Comparison of ENCODE assay signal across 8 cellular contexts in genomic region chr11:111565111-111565720, GRCh38. TPM values are rescaled to one million over a fixed set of nuclear protein-coding genes. Genes with fewer than 3 reads are reported as not detected.
DNase-seq lines count a peak whose midpoint lies in the region; ATAC-seq and TF ChIP-seq lines count a peak whose summit lies in the region.

No MANE protein-coding gene starts in this region.

- H3K9me3 ChIP-seq in adrenal gland (replicated peaks in 1 of 3) = no peaks in the 10 kb centered on the region
- no peaks in the 10 kb centered on the region for H3K9me3 ChIP-seq in sigmoid colon

- TF ChIP-seq CTCF in GM06990 (IDR thresholded peaks at IDR 0.05; ENCODE audit: insufficient read depth, low read length, poor library complexity, severe bottlenecking) (peak; percentile 78), adrenal gland (IDR thresholded peaks at IDR 0.05) (peak; percentile 78 to 93 (median 82)), sigmoid colon (IDR thresholded peaks at IDR 0.05) (peak; percentile 66 to 89 (median 76))

- no peaks in the 10 kb centered on the region for H3K4me1 Mint-ChIP-seq in T-cell

- no peak for TF ChIP-seq EP300 in sigmoid colon (IDR thresholded peaks at IDR 0.05)

- CTCF ChIA-PET in T-cell (lab: Charles Lee) = interaction anchor here (0.6 to 1.8 kb wide), 4 partner anchors 213 to 278 kb away, joined by 3 to 5 read pairs (median 4); no protein-coding TSS in a partner anchor

- H3K36me3 ChIP-seq in GM06990 (ENCODE audit: control insufficient read depth, insufficient read depth, low read length) = no peaks in the 10 kb centered on the region
- H3K36me3 ChIP-seq in adrenal gland (replicated peaks in 1 of 2) = no peaks in the 10 kb centered on the region
- H3K36me3 ChIP-seq in sigmoid colon = peaks cover 0 to 12% (median 0%) of the 10 kb centered on the region in 4 donors

- H3K36me3 Mint-ChIP-seq in T-cell = no peaks in the 10 kb centered on the region

- TF ChIP-seq POLR2A in adrenal gland (IDR thresholded peaks at IDR 0.05) (no peak), sigmoid colon (IDR thresholded peaks at IDR 0.05) (no peak)

- intact Hi-C loops in adrenal gland (cut with DNase I) = loop anchor here in 1 of 2 donors (10.0 kb wide), 1 partner anchor 280 kb away; no protein-coding TSS in a partner anchor
- intact Hi-C loops in left cardiac atrium (cut with DNase I) = loop anchor here in 1 of 2 donors (2.0 kb wide), 1 partner anchor 276 kb away; no protein-coding TSS in a partner anchor
- intact Hi-C loops in sigmoid colon (cut with DNase I) = loop anchor here (1.0 kb wide), 1 partner anchor 212 kb away; no protein-coding TSS in a partner anchor

- POLR2A ChIA-PET in T-cell (lab: Charles Lee) = no interaction called here

- H3K9me3 Mint-ChIP-seq in T-cell = no peaks in the 10 kb centered on the region

- H3K27ac ChIP-seq in adrenal gland (no peak overlapping the region), sigmoid colon (no peak overlapping the region)

- H3K27me3 ChIP-seq in GM06990 (replicated peaks; ENCODE audit: control insufficient read depth, insufficient read depth, low read length) (no peaks in the 10 kb centered on the region), adrenal gland (no peaks in the 10 kb centered on the region), sigmoid colon (no peaks in the 10 kb centered on the region)

- no peak overlapping the region for H3K4me3 ChIP-seq in GM06990 (replicated peaks; ENCODE audit: low read depth, low read length)
- no peak overlapping the region for H3K4me3 ChIP-seq in adrenal gland
- H3K4me3 ChIP-seq in sigmoid colon = no peak overlapping the region

- DNase-seq in GM06990 (ENCODE audit: extremely low read depth, insufficient read length) = no peak
- peak; percentile 13 for DNase-seq in NCI-H1417 treated with DMSO at 0.1 percent for 48 hours (lab: John Stamatoyannopoulos, UW)
- peak in 32 of 34 experiments; percentile 9 to 59 (median 44) for DNase-seq in T-cell
- peak; percentile 59 to 90 (median 65) for DNase-seq in adrenal gland
- peak; percentile 48 for DNase-seq in left cardiac atrium
- peak; percentile 78 for DNase-seq in sigmoid colon

- H3K4me3 Mint-ChIP-seq in T-cell = no peak overlapping the region

- H3K27me3 Mint-ChIP-seq in T-cell = no peaks in the 10 kb centered on the region

- H3K27ac Mint-ChIP-seq in T-cell = no peak overlapping the region

- WGBS in adrenal gland, 4 donors = 61 to 66% (median 63%) methylated on average over 4 of the region's 4 CpGs
- WGBS in sigmoid colon, 2 donors = 62 to 72% methylated on average over 4 of the region's 4 CpGs

- ATAC-seq in T-cell (replicated peaks in 1 of 4) = peak in 2 of 4 experiments; percentile 36 to 48
- peak; percentile 36 to 55 for ATAC-seq in left cardiac atrium
- ATAC-seq in HG03439 (IDR thresholded peaks at IDR 0.05; ENCODE audit: unreplicated experiment) = no peak
- no peak for ATAC-seq in GM19452 (IDR thresholded peaks at IDR 0.05; ENCODE audit: unreplicated experiment)

- H3K4me1 ChIP-seq in adrenal gland (replicated peaks in 1 of 2) = no peaks in the 10 kb centered on the region
- peaks cover 0 to 8% (median 0%) of the 10 kb centered on the region in 4 donors for H3K4me1 ChIP-seq in sigmoid colon

RNA-seq across cellular contexts. Expression of gene LAYN, which starts 24.7 kb away (rescaled TPM):
- total RNA-seq in T-cell (1 to 10 TPM; 1.0 to 3.5 (median 2.6) TPM), adrenal gland (1 to 10 TPM; 1.6 to 5.4 (median 3.1) TPM), left cardiac atrium (1 to 10 TPM; 3.5 to 5.8 TPM), sigmoid colon (10 to 100 TPM; 36.0 to 65.8 (median 48.1) TPM)
- polyA plus RNA-seq in adrenal gland (1 to 10 TPM; 1.5 to 1.8 (median 1.7) TPM), sigmoid colon (1 to 10 TPM; 1.4 to 5.9 (median 4.8) TPM)

RNA-seq across cellular contexts. Expression of gene SIK2, which starts 37.0 kb away (rescaled TPM):
- 10 to 100 TPM in 1 of 5 donors, 1 to 10 TPM in 4; 6.0 to 11.4 (median 9.1) TPM for total RNA-seq in T-cell
- 10 to 100 TPM; 22.8 to 33.0 (median 29.1) TPM for total RNA-seq in adrenal gland
- polyA plus RNA-seq in adrenal gland = 10 to 100 TPM in 2 of 3 donors, 1 to 10 TPM in 1; 7.6 to 18.6 (median 10.0) TPM
- 10 to 100 TPM; 24.3 to 51.6 TPM for total RNA-seq in left cardiac atrium
- total RNA-seq in sigmoid colon = 10 to 100 TPM; 10.7 to 14.1 (median 11.8) TPM
- 1 to 10 TPM; 4.8 to 7.6 (median 5.1) TPM for polyA plus RNA-seq in sigmoid colon

RNA-seq across cellular contexts. Expression of gene HOATZ, which starts 50.6 kb away (rescaled TPM):
- total RNA-seq in T-cell (not detected), adrenal gland (not detected), left cardiac atrium (not detected), sigmoid colon (not detected)
- polyA plus RNA-seq in adrenal gland (not detected), sigmoid colon (not detected)

RNA-seq across cellular contexts. Expression of gene BTG4, which starts 53.0 kb away (rescaled TPM):
- total RNA-seq in T-cell (not detected), adrenal gland (not detected), left cardiac atrium (not detected), sigmoid colon (not detected)
- polyA plus RNA-seq in adrenal gland (not detected), sigmoid colon (not detected)

Comparison
In these comparisons a context has a peak if more than half of its experiments do, and no peak if none do; other contexts are left out.
1. ATAC-seq: peak in left cardiac atrium (2 of 2); none in HG03439 (single experiment) and GM19452 (single experiment).
2. RNA of gene LAYN, which starts 24.7 kb away (total RNA-seq): 36.0 to 65.8 TPM in sigmoid colon; 3.5 to 5.8 TPM in left cardiac atrium, 1.6 to 5.4 TPM in adrenal gland and 1.0 to 3.5 TPM in T-cell; every median in the first group is over 4 times any median in the second.
3. Peak in every context shown above with its lines, with median percentiles within 50 percentile points of each other: CTCF ChIP-seq.